Comparison of ENCODE assay signal across 9 cellular contexts in genomic region chr11:128891410-128891861, GRCh38. TPM values are rescaled to one million over a fixed set of nuclear protein-coding genes. Genes with fewer than 3 reads are reported as not detected.
A peak's percentile ranks its signal among the peaks of the same experiment; 100 is the strongest.
DNase-seq lines count a peak whose midpoint lies in the region; ATAC-seq and TF ChIP-seq lines count a peak whose summit lies in the region.
"Had no signal": no experiment of that assay in that cellular context is flagged by ENCODE, and none has a peak within 500 bp of the region (broad histone marks: within the 10 kb centered on the region; RNA-seq: fewer than 3 reads in every experiment).

No MANE protein-coding gene starts in this region.

- H3K4me1 ChIP-seq in cardiac muscle cell (ENCODE audit: low read depth) (peaks cover 75% of the 10 kb centered on the region), urinary bladder (ENCODE audit: insufficient read depth) (no peaks in the 10 kb centered on the region), Karpas-422 (ENCODE audit: low read length) (no peaks in the 10 kb centered on the region)

- no peaks in the 10 kb centered on the region for H3K9me2 ChIP-seq in Karpas-422 (replicated peaks; ENCODE audit: insufficient read depth, low read length)

- no peaks in the 10 kb centered on the region for H3K4me1 Mint-ChIP-seq in nephron

- no peak overlapping the region for H3K9ac ChIP-seq in Karpas-422 (ENCODE audit: low read length)

- H3K36me3 ChIP-seq in cardiac muscle cell (no peaks in the 10 kb centered on the region), urinary bladder (ENCODE audit: insufficient read depth) (no peaks in the 10 kb centered on the region), Karpas-422 (ENCODE audit: insufficient read depth, low read length) (no peaks in the 10 kb centered on the region)

- no peak for ATAC-seq in left cardiac atrium

- WGBS in urinary bladder: 28% methylated on average over 10 of the region's 10 CpGs

- H3K9me3 Mint-ChIP-seq in nephron: no peaks in the 10 kb centered on the region

- DNase-seq in cardiac muscle cell (ENCODE audit: low read depth in 1 of 2, low spot score in 1 of 2) (no peak), left cardiac atrium (no peak), epithelial cell of prostate (ENCODE audit: low read depth, low spot score) (no peak), Karpas-422 (no peak), dermis blood vessel endothelial cell (no peak), EL (no peak)
- DNase-seq: activated CD4-positive, alpha-beta T cell treated with anti-CD3 and anti-CD28 coated beads for 4 hours had no signal

- peak overlapping the region; percentile 87 for H3K27ac ChIP-seq in cardiac muscle cell
- peak overlapping the region; percentile 56 for H3K27ac ChIP-seq in epithelial cell of prostate
- H3K27ac ChIP-seq in urinary bladder (ENCODE audit: low read depth): no peak overlapping the region
- no peak overlapping the region for H3K27ac ChIP-seq in Karpas-422 (ENCODE audit: low read length)

- H3K27ac Mint-ChIP-seq in nephron: peak overlapping the region in 1 of 3 experiments; percentile 70

- H3K36me3 Mint-ChIP-seq in nephron (ENCODE audit: low read depth): no peaks in the 10 kb centered on the region

- no peaks in the 10 kb centered on the region for H4K20me1 ChIP-seq in Karpas-422 (ENCODE audit: insufficient read depth, low read depth, low read length)

- peaks cover 81% of the 10 kb centered on the region for H3K27me3 Mint-ChIP-seq in nephron (ENCODE audit: low read depth)

- no peaks in the 10 kb centered on the region for H3K9me3 ChIP-seq in cardiac muscle cell (ENCODE audit: low read depth)
- H3K9me3 ChIP-seq in Karpas-422 (ENCODE audit: low read length): no peaks in the 10 kb centered on the region

- H3K79me2 ChIP-seq in Karpas-422 (ENCODE audit: low read length): no peaks in the 10 kb centered on the region

- no peak overlapping the region for H3K4me2 ChIP-seq in Karpas-422 (ENCODE audit: low read depth, low read length, poor library complexity, severe bottlenecking)

- peak overlapping the region; percentile 76 for H3K4me3 ChIP-seq in cardiac muscle cell
- H3K4me3 ChIP-seq in urinary bladder (ENCODE audit: low read depth, low read length): peak overlapping the region; percentile 40
- no peak overlapping the region for H3K4me3 ChIP-seq in Karpas-422 (ENCODE audit: low read length)

- TF ChIP-seq CTCF in cardiac muscle cell (IDR thresholded peaks at IDR 0.05; ENCODE audit: low read depth, low read length): no peak
- no peak for TF ChIP-seq CTCF in nephron (IDR thresholded peaks at IDR 0.05; ENCODE audit: unreplicated experiment in 3 of 3)

- peak overlapping the region; percentile 87 for H3K4me3 Mint-ChIP-seq in nephron

- H3K27me3 ChIP-seq in cardiac muscle cell: no peaks in the 10 kb centered on the region
- no peaks in the 10 kb centered on the region for H3K27me3 ChIP-seq in Karpas-422 (ENCODE audit: low read length)

- intact Hi-C loops in left cardiac atrium (cut with DNase I): no loop called here

- no peak overlapping the region for H2AFZ ChIP-seq in Karpas-422 (ENCODE audit: low read length)

RNA-seq across cellular contexts. Expression of gene KCNJ5, which starts 0.3 kb away (rescaled TPM):
- total RNA-seq in cardiac muscle cell (67.5 and 71.8 TPM in 2 replicates), left cardiac atrium (10 to 100 TPM in 1 of 2 donors, 1 to 10 TPM in 1; 6.1 to 15.6 TPM), urinary bladder (0.53 TPM), dermis blood vessel endothelial cell (0.14 TPM in 1 of 2 replicates, not detected in the other)
- polyA plus RNA-seq in cardiac muscle cell (44.8 and 58.3 TPM in 2 replicates), urinary bladder (0.11 TPM)
- not detected in 2 replicates for total RNA-seq in Karpas-422 (2014; rRNA removed; shearing (Covaris generic); ENCODE audit: low replicate concordance)

RNA-seq across cellular contexts. Expression of gene KCNJ1, which starts 24.3 kb away (rescaled TPM):
- total RNA-seq in cardiac muscle cell: not detected in 2 replicates
- polyA plus RNA-seq in cardiac muscle cell: not detected in 2 replicates
- total RNA-seq in left cardiac atrium: not detected
- not detected for total RNA-seq in urinary bladder
- polyA plus RNA-seq in urinary bladder: 0.09 TPM
- not detected in 2 replicates for total RNA-seq in Karpas-422 (2014; rRNA removed; shearing (Covaris generic); ENCODE audit: low replicate concordance)
- total RNA-seq in dermis blood vessel endothelial cell: 0.23 and 0.34 TPM in 2 replicates

RNA-seq across cellular contexts. Expression of gene TP53AIP1, which starts 51.2 kb away (rescaled TPM):
- total RNA-seq in cardiac muscle cell (0.46 TPM in 1 of 2 replicates, not detected in the other), left cardiac atrium (not detected), urinary bladder (0.11 TPM), dermis blood vessel endothelial cell (not detected in 2 replicates)
- polyA plus RNA-seq in cardiac muscle cell (0.26 and 0.83 TPM in 2 replicates), urinary bladder (not detected)
- not detected in 2 replicates for total RNA-seq in Karpas-422 (2014; rRNA removed; shearing (Covaris generic); ENCODE audit: low replicate concordance)

Comparison
In these comparisons a context has a peak if more than half of its experiments do, and no peak if none do; other contexts are left out.
1. H3K27ac ChIP-seq: peak in cardiac muscle cell (single experiment) and epithelial cell of prostate (single experiment); none in urinary bladder (single experiment) and Karpas-422 (single experiment).